14 cellular contexts compared by ENCODE assay signal in genomic region chr5:76351577-76351976, GRCh38. TPM values are rescaled to one million over a fixed set of nuclear protein-coding genes. Genes with fewer than 3 reads are reported as not detected.
DNase-seq lines count a peak whose midpoint lies in the region; ATAC-seq and TF ChIP-seq lines count a peak whose summit lies in the region.
"Had no signal": no experiment of that assay in that cellular context is flagged by ENCODE, and none has a peak within 500 bp of the region (broad histone marks: within the 10 kb centered on the region; RNA-seq: fewer than 3 reads in every experiment).

No MANE protein-coding gene starts in this region.

- H3K27ac Mint-ChIP-seq in activated T-helper 17 cell treated with anti-CD3 and anti-CD28 coated beads, Interleukin-2, amount 50 U/mL, for 72 hours, result no peak overlapping the region
- H3K27ac Mint-ChIP-seq: activated naive CD8-positive, alpha-beta T cell treated with anti-CD3 and anti-CD28 coated beads, Interleukin-2, amount 10 ng/mL, durations not matched to agents 7 days and 5 days; natural killer cell had no signal

- peak; percentile 75 for DNase-seq in GM10248 (ENCODE audit: extremely low spot score)
- DNase-seq in NOMO-1 treated with dmso at 0.1 percent for 144 hours (lab: John Stamatoyannopoulos, UW; ENCODE audit: unreplicated experiment), result no peak
- no peak for DNase-seq in stimulated activated CD4-positive, alpha-beta T cell treated with anti-CD3 and anti-CD28 coated beads, Interleukin-1b, Interleukin-23, amount 100 ng/mL, for 48 hours
- no peak for DNase-seq in stimulated activated CD4-positive, alpha-beta T cell treated with anti-CD3 and anti-CD28 coated beads, Interleukin-12 subunit alpha, Interleukin-12 subunit beta, amount 100 ng/mL, for 4 hours
- DNase-seq: ACHN; activated naive CD8-positive, alpha-beta T cell treated with anti-CD3 and anti-CD28 coated beads, Interleukin-2, amount 10 ng/mL, durations not matched to agents 7 days and 5 days; effector CD4-positive, alpha-beta T cell; natural killer cell; stomach had no signal

- H3K4me1 Mint-ChIP-seq in activated T-helper 17 cell treated with anti-CD3 and anti-CD28 coated beads, Interleukin-2, amount 50 U/mL, for 72 hours, result no peaks in the 10 kb centered on the region
- H3K4me1 Mint-ChIP-seq: activated naive CD8-positive, alpha-beta T cell treated with anti-CD3 and anti-CD28 coated beads, Interleukin-2, amount 10 ng/mL, durations not matched to agents 7 days and 5 days had no signal

- ATAC-seq in GM19351 (IDR thresholded peaks at IDR 0.05; ENCODE audit: unreplicated experiment) (peak; percentile 99), HG02798 (IDR thresholded peaks at IDR 0.05; ENCODE audit: poor library complexity, unreplicated experiment) (peak; percentile 94), HG03520 (IDR thresholded peaks at IDR 0.05; ENCODE audit: unreplicated experiment) (peak; percentile 100)
- ATAC-seq in activated T-helper 17 cell treated with anti-CD3 and anti-CD28 coated beads, Interleukin-2, amount 50 U/mL, for 72 hours (replicated peaks), result no peak
- ATAC-seq: HepG2, natural killer cell had no signal

- no peaks in the 10 kb centered on the region for H3K27me3 Mint-ChIP-seq in activated T-helper 17 cell treated with anti-CD3 and anti-CD28 coated beads, Interleukin-2, amount 50 U/mL, for 72 hours

- H3K9me3 Mint-ChIP-seq in activated T-helper 17 cell treated with anti-CD3 and anti-CD28 coated beads, Interleukin-2, amount 50 U/mL, for 72 hours, result no peaks in the 10 kb centered on the region
- H3K9me3 Mint-ChIP-seq: activated naive CD8-positive, alpha-beta T cell treated with anti-CD3 and anti-CD28 coated beads, Interleukin-2, amount 10 ng/mL, durations not matched to agents 7 days and 5 days; natural killer cell had no signal

- TF ChIP-seq CTCF in GM10248 (IDR thresholded peaks at IDR 0.05; ENCODE audit: control extremely low read depth, extremely low read depth, low read depth, missing control alignments), result no peak

- H3K4me3 Mint-ChIP-seq in activated T-helper 17 cell treated with anti-CD3 and anti-CD28 coated beads, Interleukin-2, amount 50 U/mL, for 72 hours, result no peak overlapping the region
- H3K4me3 Mint-ChIP-seq: activated naive CD8-positive, alpha-beta T cell treated with anti-CD3 and anti-CD28 coated beads, Interleukin-2, amount 10 ng/mL, durations not matched to agents 7 days and 5 days; natural killer cell had no signal

- no peaks in the 10 kb centered on the region for H3K36me3 Mint-ChIP-seq in activated T-helper 17 cell treated with anti-CD3 and anti-CD28 coated beads, Interleukin-2, amount 50 U/mL, for 72 hours (ENCODE audit: low read depth)
- H3K36me3 Mint-ChIP-seq: activated naive CD8-positive, alpha-beta T cell treated with anti-CD3 and anti-CD28 coated beads, Interleukin-2, amount 10 ng/mL, durations not matched to agents 7 days and 5 days; natural killer cell had no signal

- POLR2A ChIA-PET in GM10248 (lab: Yijun Ruan, JAX), result no interaction called here

- CTCF ChIA-PET in GM10248 (lab: Yijun Ruan, JAX), result interaction anchor here (0.6 to 2.2 kb wide), 5 partner anchors 11 to 231 kb away, joined by 3 to 7 read pairs (median 3); no protein-coding TSS in a partner anchor

RNA-seq across cellular contexts. Expression of gene IQGAP2, which starts 51.5 kb away (rescaled TPM):
- 10 to 100 TPM; 83.2 to 92.1 TPM for total RNA-seq in activated T-helper 17 cell treated with anti-CD3 and anti-CD28 coated beads, Interleukin-2, amount 50 U/mL, for 72 hours
